1 cellular context compared by ENCODE assay signal in the genomic region with DNA sequence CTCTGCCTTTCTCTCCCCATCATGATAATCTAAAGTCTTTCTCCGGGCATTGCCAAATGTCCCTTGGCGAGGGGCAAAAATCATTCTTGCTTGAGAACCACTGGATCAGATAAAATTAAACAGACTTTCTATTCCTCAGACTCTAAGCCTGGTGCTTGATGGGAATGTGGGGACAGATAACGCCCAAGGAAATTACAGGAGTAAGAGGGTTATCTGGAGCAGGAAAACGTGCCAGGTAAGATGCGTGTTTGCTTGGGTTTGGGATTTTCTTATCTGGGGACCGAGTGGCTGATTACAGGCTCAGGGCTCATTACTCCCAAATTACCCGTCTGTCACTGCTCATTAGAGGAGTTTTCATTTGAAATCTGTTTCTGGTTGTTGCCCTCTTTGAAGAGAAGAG.
TF ChIP-seq lines count a peak whose summit lies in the region.

No MANE protein-coding gene starts in this region.

TF ChIP-seq in K562, 482 proteins besides CTCF, POLR2A, EP300 and RAD21 (continued from another document):
- TF ChIP-seq ARNT (IDR thresholded peaks at IDR 0.05): no peak
- TF ChIP-seq ETS2 (tag; IDR thresholded peaks at IDR 0.05; ENCODE audit: borderline replicate concordance, poor library complexity, severe bottlenecking): no peak
- TF ChIP-seq E2F3 (CRISPR knock-in tag; IDR thresholded peaks at IDR 0.05): no peak
- TF ChIP-seq KLF1 (tag; IDR thresholded peaks at IDR 0.05): no peak
- TF ChIP-seq STAG1 (CRISPR knock-in tag; IDR thresholded peaks at IDR 0.05; ENCODE audit: borderline replicate concordance): no peak
- TF ChIP-seq, protein P1, sequence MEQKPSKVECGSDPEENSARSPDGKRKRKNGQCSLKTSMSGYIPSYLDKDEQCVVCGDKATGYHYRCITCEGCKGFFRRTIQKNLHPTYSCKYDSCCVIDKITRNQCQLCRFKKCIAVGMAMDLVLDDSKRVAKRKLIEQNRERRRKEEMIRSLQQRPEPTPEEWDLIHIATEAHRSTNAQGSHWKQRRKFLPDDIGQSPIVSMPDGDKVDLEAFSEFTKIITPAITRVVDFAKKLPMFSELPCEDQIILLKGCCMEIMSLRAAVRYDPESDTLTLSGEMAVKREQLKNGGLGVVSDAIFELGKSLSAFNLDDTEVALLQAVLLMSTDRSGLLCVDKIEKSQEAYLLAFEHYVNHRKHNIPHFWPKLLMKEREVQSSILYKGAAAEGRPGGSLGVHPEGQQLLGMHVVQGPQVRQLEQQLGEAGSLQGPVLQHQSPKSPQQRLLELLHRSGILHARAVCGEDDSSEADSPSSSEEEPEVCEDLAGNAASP (IDR thresholded peaks at IDR 0.05): no peak
- TF ChIP-seq CXXC5 (CRISPR knock-in tag; IDR thresholded peaks at IDR 0.05): 0 out of 2 replicates have a peak, but pooled peaks have one; percentile 21
- TF ChIP-seq, protein P2, sequence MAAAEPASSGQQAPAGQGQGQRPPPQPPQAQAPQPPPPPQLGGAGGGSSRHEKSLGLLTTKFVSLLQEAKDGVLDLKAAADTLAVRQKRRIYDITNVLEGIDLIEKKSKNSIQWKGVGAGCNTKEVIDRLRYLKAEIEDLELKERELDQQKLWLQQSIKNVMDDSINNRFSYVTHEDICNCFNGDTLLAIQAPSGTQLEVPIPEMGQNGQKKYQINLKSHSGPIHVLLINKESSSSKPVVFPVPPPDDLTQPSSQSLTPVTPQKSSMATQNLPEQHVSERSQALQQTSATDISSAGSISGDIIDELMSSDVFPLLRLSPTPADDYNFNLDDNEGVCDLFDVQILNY (CRISPR knock-in tag; IDR thresholded peaks at IDR 0.05): no peak
- no peak for TF ChIP-seq STAT5A (IDR thresholded peaks at IDR 0.05; ENCODE audit: borderline replicate concordance, low read length)
- no peak for TF ChIP-seq ZSCAN32 (CRISPR knock-in tag; IDR thresholded peaks at IDR 0.05)
- no peak for TF ChIP-seq GATAD2B (IDR thresholded peaks at IDR 0.05; ENCODE audit: borderline replicate concordance)
- TF ChIP-seq ZNF436 (CRISPR knock-in tag; IDR thresholded peaks at IDR 0.05): no peak
- TF ChIP-seq, protein P3, sequence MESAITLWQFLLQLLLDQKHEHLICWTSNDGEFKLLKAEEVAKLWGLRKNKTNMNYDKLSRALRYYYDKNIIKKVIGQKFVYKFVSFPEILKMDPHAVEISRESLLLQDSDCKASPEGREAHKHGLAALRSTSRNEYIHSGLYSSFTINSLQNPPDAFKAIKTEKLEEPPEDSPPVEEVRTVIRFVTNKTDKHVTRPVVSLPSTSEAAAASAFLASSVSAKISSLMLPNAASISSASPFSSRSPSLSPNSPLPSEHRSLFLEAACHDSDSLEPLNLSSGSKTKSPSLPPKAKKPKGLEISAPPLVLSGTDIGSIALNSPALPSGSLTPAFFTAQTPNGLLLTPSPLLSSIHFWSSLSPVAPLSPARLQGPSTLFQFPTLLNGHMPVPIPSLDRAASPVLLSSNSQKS (CRISPR knock-in tag; IDR thresholded peaks at IDR 0.05): no peak
- TF ChIP-seq, protein P4, sequence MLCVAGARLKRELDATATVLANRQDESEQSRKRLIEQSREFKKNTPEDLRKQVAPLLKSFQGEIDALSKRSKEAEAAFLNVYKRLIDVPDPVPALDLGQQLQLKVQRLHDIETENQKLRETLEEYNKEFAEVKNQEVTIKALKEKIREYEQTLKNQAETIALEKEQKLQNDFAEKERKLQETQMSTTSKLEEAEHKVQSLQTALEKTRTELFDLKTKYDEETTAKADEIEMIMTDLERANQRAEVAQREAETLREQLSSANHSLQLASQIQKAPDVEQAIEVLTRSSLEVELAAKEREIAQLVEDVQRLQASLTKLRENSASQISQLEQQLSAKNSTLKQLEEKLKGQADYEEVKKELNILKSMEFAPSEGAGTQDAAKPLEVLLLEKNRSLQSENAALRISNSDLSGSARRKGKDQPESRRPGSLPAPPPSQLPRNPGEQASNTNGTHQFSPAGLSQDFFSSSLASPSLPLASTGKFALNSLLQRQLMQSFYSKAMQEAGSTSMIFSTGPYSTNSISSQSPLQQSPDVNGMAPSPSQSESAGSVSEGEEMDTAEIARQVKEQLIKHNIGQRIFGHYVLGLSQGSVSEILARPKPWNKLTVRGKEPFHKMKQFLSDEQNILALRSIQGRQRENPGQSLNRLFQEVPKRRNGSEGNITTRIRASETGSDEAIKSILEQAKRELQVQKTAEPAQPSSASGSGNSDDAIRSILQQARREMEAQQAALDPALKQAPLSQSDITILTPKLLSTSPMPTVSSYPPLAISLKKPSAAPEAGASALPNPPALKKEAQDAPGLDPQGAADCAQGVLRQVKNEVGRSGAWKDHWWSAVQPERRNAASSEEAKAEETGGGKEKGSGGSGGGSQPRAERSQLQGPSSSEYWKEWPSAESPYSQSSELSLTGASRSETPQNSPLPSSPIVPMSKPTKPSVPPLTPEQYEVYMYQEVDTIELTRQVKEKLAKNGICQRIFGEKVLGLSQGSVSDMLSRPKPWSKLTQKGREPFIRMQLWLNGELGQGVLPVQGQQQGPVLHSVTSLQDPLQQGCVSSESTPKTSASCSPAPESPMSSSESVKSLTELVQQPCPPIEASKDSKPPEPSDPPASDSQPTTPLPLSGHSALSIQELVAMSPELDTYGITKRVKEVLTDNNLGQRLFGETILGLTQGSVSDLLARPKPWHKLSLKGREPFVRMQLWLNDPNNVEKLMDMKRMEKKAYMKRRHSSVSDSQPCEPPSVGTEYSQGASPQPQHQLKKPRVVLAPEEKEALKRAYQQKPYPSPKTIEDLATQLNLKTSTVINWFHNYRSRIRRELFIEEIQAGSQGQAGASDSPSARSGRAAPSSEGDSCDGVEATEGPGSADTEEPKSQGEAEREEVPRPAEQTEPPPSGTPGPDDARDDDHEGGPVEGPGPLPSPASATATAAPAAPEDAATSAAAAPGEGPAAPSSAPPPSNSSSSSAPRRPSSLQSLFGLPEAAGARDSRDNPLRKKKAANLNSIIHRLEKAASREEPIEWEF (CRISPR knock-in tag; IDR thresholded peaks at IDR 0.05): no peak
- TF ChIP-seq BHLHE40 (IDR thresholded peaks at IDR 0.05; ENCODE audit: low read length): peak; percentile 14; the same call in 1 of the 2 replicates
- no peak for TF ChIP-seq NR2C1 (IDR thresholded peaks at IDR 0.05)
- TF ChIP-seq NR2C1 (tag; IDR thresholded peaks at IDR 0.05): no peak
- no peak for TF ChIP-seq ZC3H11A (IDR thresholded peaks at IDR 0.05; ENCODE audit: low read depth, low read length)
- no peak for TF ChIP-seq ZBTB7A (IDR thresholded peaks at IDR 0.05; ENCODE audit: borderline replicate concordance, control insufficient read depth, low read depth, low read length)
- no peak for TF ChIP-seq ZNF347 (CRISPR knock-in tag; IDR thresholded peaks at IDR 0.05; ENCODE audit: low read depth)
